1 cellular context compared by ENCODE assay signal in genomic region chr19:52941941-52942370, GRCh38.
TF ChIP-seq lines count a peak whose summit lies in the region.

No MANE protein-coding gene starts in this region.

TF ChIP-seq in HepG2, 621 proteins besides CTCF, POLR2A, EP300 and RAD21 (continued from another document):
- TF ChIP-seq ZNF280B (CRISPR knock-in tag; IDR thresholded peaks at IDR 0.05; ENCODE audit: borderline replicate concordance) (peak; percentile 19; the same call in 1 of the 2 replicates), GFI1 (CRISPR knock-in tag; IDR thresholded peaks at IDR 0.05; ENCODE audit: borderline replicate concordance) (0 out of 2 replicates have a peak, but pooled peaks have one; percentile 29), NFYB (CRISPR knock-in tag; IDR thresholded peaks at IDR 0.05) (no peak), E2F1 (CRISPR knock-in tag; IDR thresholded peaks at IDR 0.05) (0 out of 2 replicates have a peak, but pooled peaks have one; percentile 13), KLF16 (CRISPR knock-in tag; IDR thresholded peaks at IDR 0.05) (0 out of 4 replicates have a peak, but pooled peaks of 1 of the 2 experiments have one; percentile 14), ZNF607 (CRISPR knock-in tag; IDR thresholded peaks at IDR 0.05; ENCODE audit: borderline replicate concordance) (no peak), TGIF2 (CRISPR knock-in tag; IDR thresholded peaks at IDR 0.05) (0 out of 2 replicates have a peak, but pooled peaks have one; percentile 9), HNRNPLL (IDR thresholded peaks at IDR 0.05; ENCODE audit: low read depth, low read length, poor library complexity, severe bottlenecking) (peak; percentile 10)
